Comparison of ENCODE assay signal across 20 cellular contexts in genomic region chr22:31090217-31091085, GRCh38. TPM values are rescaled to one million over a fixed set of nuclear protein-coding genes. Genes with fewer than 3 reads are reported as not detected.
DNase-seq lines count a peak whose midpoint lies in the region; ATAC-seq and TF ChIP-seq lines count a peak whose summit lies in the region.
"Had no signal": no experiment of that assay in that cellular context is flagged by ENCODE, and none has a peak within 500 bp of the region (broad histone marks: within the 10 kb centered on the region; RNA-seq: fewer than 3 reads in every experiment).

No MANE protein-coding gene starts in this region.

- intact Hi-C loops in tibial artery (cut with DNase I; ENCODE audit: low total_unique reads) = loop anchor here (2.0 kb wide), 1 partner anchor 16 kb away; the partner anchor contains the start of gene SELENOM

- H3K27ac Mint-ChIP-seq in chondrocyte (ENCODE audit: unreplicated experiment) = peak overlapping the region; percentile 41
- H3K27ac Mint-ChIP-seq: activated CD4-positive, alpha-beta T cell treated with anti-CD3 and anti-CD28 coated beads, Interleukin-2, amount 10 ng/mL, durations not matched to agents 24 days and 14 days; CD8-positive, alpha-beta T cell; natural killer cell treated with Interleukin-12 subunit alpha and Interleukin-12 subunit beta and Interleukin-15 and Interleukin-18, amount 100 ng/mL, for 72 hours had no signal

- no peak for ATAC-seq in activated T-cell treated with anti-CD3 and anti-CD28 coated beads, Interleukin-2, amount 50 U/mL, for 4 hours
- ATAC-seq in HG02840 (IDR thresholded peaks at IDR 0.05; ENCODE audit: low FRiP score, unreplicated experiment) = no peak
- no peak for ATAC-seq in esophagus mucosa
- ATAC-seq: CD8-positive, alpha-beta T cell; natural killer cell treated with Interleukin-12 subunit alpha and Interleukin-12 subunit beta and Interleukin-15 and Interleukin-18, amount 100 ng/mL, for 72 hours had no signal

- no peak overlapping the region for H3K4me3 Mint-ChIP-seq in chondrocyte (ENCODE audit: unreplicated experiment)
- no peak overlapping the region for H3K4me3 Mint-ChIP-seq in activated T-cell treated with anti-CD3 and anti-CD28 coated beads, Interleukin-2, amount 50 U/mL, for 4 hours
- H3K4me3 Mint-ChIP-seq: activated CD4-positive, alpha-beta T cell treated with anti-CD3 and anti-CD28 coated beads, Interleukin-2, amount 10 ng/mL, durations not matched to agents 24 days and 14 days; CD8-positive, alpha-beta T cell; natural killer cell treated with Interleukin-12 subunit alpha and Interleukin-12 subunit beta and Interleukin-15 and Interleukin-18, amount 100 ng/mL, for 72 hours had no signal

- H3K4me3 ChIP-seq in mucosa of rectum (ENCODE audit: low read length in 2 of 2) (peak overlapping the region in 1 of 2 donors; percentile 38), tibial artery (peak overlapping the region; percentile 9 to 10)

- in situ Hi-C loops in GM13977 (cut with MboI; ENCODE audit: low pct_unique_long_range_greater_than_20kb, low sequenced_read_pairs, unreplicated experiment) = no loop called here

- H3K9me3 ChIP-seq in mucosa of rectum (ENCODE audit: control insufficient read depth in 2 of 2, low read length in 2 of 2) (no peaks in the 10 kb centered on the region), tibial artery (no peaks in the 10 kb centered on the region)

- H3K27me3 ChIP-seq in mucosa of rectum (ENCODE audit: control insufficient read depth in 2 of 2, insufficient read depth in 2 of 2, low read length in 2 of 2) (no peaks in the 10 kb centered on the region), tibial artery (no peaks in the 10 kb centered on the region)

- H3K27me3 Mint-ChIP-seq in chondrocyte (ENCODE audit: low read depth) = no peaks in the 10 kb centered on the region
- no peaks in the 10 kb centered on the region for H3K27me3 Mint-ChIP-seq in activated T-cell treated with anti-CD3 and anti-CD28 coated beads, Interleukin-2, amount 50 U/mL, for 4 hours (ENCODE audit: low read depth)
- H3K27me3 Mint-ChIP-seq: activated CD4-positive, alpha-beta T cell treated with anti-CD3 and anti-CD28 coated beads, Interleukin-2, amount 10 ng/mL, durations not matched to agents 24 days and 14 days; natural killer cell treated with Interleukin-12 subunit alpha and Interleukin-12 subunit beta and Interleukin-15 and Interleukin-18, amount 100 ng/mL, for 72 hours had no signal

- H3K4me1 ChIP-seq in mucosa of rectum (ENCODE audit: control insufficient read depth in 2 of 2, insufficient read depth in 2 of 2, low read length in 2 of 2) = peaks cover 4 to 17% of the 10 kb centered on the region in 2 donors
- peaks cover 0 to 99% (median 95%) of the 10 kb centered on the region in 4 donors for H3K4me1 ChIP-seq in tibial artery

- H3K36me3 ChIP-seq in mucosa of rectum (ENCODE audit: control insufficient read depth in 2 of 2, insufficient read depth in 2 of 2, low read length in 2 of 2) (peaks cover 51 to 64% of the 10 kb centered on the region in 2 donors), tibial artery (peaks cover 87 to 98% (median 93%) of the 10 kb centered on the region in 3 donors)

- peaks cover 11% of the 10 kb centered on the region for H3K36me3 Mint-ChIP-seq in chondrocyte (ENCODE audit: low read depth)
- H3K36me3 Mint-ChIP-seq in activated T-cell treated with anti-CD3 and anti-CD28 coated beads, Interleukin-2, amount 50 U/mL, for 4 hours (ENCODE audit: insufficient read depth) = no peaks in the 10 kb centered on the region
- H3K36me3 Mint-ChIP-seq: CD8-positive, alpha-beta T cell; natural killer cell treated with Interleukin-12 subunit alpha and Interleukin-12 subunit beta and Interleukin-15 and Interleukin-18, amount 100 ng/mL, for 72 hours had no signal

- DNase-seq in GM13977 (ENCODE audit: low spot score) = peak; percentile 18
- DNase-seq in chondrocyte (ENCODE audit: low spot score) = no peak
- peak in 1 of 2 donors; percentile 93 for DNase-seq in tibial artery
- no peak for DNase-seq in stimulated activated CD4-positive, alpha-beta T cell treated with anti-CD3 and anti-CD28 coated beads, Interleukin-4, amount 100 ng/mL, for 24 hours
- no peak for DNase-seq in activated T-cell treated with anti-CD3 and anti-CD28 coated beads, Interleukin-2, amount 50 U/mL, for 4 hours
- DNase-seq: activated CD4-positive, alpha-beta T cell treated with anti-CD3 and anti-CD28 coated beads, Interleukin-2, amount 10 ng/mL, durations not matched to agents 24 days and 14 days; activated effector memory CD4-positive, alpha-beta T cell treated with Interleukin-2 at 50 U/mL for 16 hours; CD8-positive, alpha-beta T cell; islet precursor cell; mesendoderm; NCI-H1930; NCI-H446; NK-92 treated with Interleukin-12 subunit alpha and Interleukin-12 subunit beta, amount 100 ng/mL, for 24 hours; small intestine; SW 1271 had no signal

- TF ChIP-seq CTCF in GM13977 (IDR thresholded peaks at IDR 0.05; ENCODE audit: extremely low read depth, insufficient read depth, missing control alignments) = no peak
- no peak for TF ChIP-seq CTCF in chondrocyte (IDR thresholded peaks at IDR 0.05)
- no peak for TF ChIP-seq CTCF in tibial artery (IDR thresholded peaks at IDR 0.05)

- peaks cover under 1% of the 10 kb centered on the region for H3K4me1 Mint-ChIP-seq in chondrocyte (ENCODE audit: low read depth)
- no peaks in the 10 kb centered on the region for H3K4me1 Mint-ChIP-seq in activated T-cell treated with anti-CD3 and anti-CD28 coated beads, Interleukin-2, amount 50 U/mL, for 4 hours (ENCODE audit: low read depth)

- H3K27ac ChIP-seq in mucosa of rectum (ENCODE audit: low read depth in 2 of 2, low read length in 2 of 2) (peak overlapping the region; percentile 64 to 77), tibial artery (peak overlapping the region; percentile 99 to 100)

- no peak overlapping the region for H3K9ac ChIP-seq in mucosa of rectum (ENCODE audit: low read depth in 1 of 2, low read length in 2 of 2)

- H3K9me3 Mint-ChIP-seq in chondrocyte (ENCODE audit: low read depth) = no peaks in the 10 kb centered on the region
- H3K9me3 Mint-ChIP-seq in activated T-cell treated with anti-CD3 and anti-CD28 coated beads, Interleukin-2, amount 50 U/mL, for 4 hours = no peaks in the 10 kb centered on the region
- H3K9me3 Mint-ChIP-seq: activated CD4-positive, alpha-beta T cell treated with anti-CD3 and anti-CD28 coated beads, Interleukin-2, amount 10 ng/mL, durations not matched to agents 24 days and 14 days; CD8-positive, alpha-beta T cell; natural killer cell treated with Interleukin-12 subunit alpha and Interleukin-12 subunit beta and Interleukin-15 and Interleukin-18, amount 100 ng/mL, for 72 hours had no signal

RNA-seq across cellular contexts. Expression of gene SMTN, which starts 9.3 kb away (rescaled TPM):
- total RNA-seq in chondrocyte (37.9 to 58.1 TPM (median 47.2 TPM) in 3 replicates), esophagus mucosa (21.1 TPM)
- 10 to 100 TPM in 1 of 3 donors, 1 to 10 TPM in 2; 8.9 to 10.4 (median 9.4) TPM for total RNA-seq in activated T-cell treated with anti-CD3 and anti-CD28 coated beads, Interleukin-2, amount 50 U/mL, for 4 hours

RNA-seq across cellular contexts. Expression of gene SELENOM, which starts 16.9 kb away (rescaled TPM):
- 200 to 228 TPM (median 217 TPM) in 3 replicates for total RNA-seq in chondrocyte
- total RNA-seq in activated T-cell treated with anti-CD3 and anti-CD28 coated beads, Interleukin-2, amount 50 U/mL, for 4 hours = 10 to 100 TPM in 2 of 3 donors, 1 to 10 TPM in 1; 8.1 to 19.2 (median 12.1) TPM
- total RNA-seq in esophagus mucosa = 13.7 TPM

RNA-seq across cellular contexts. Expression of gene INPP5J, which starts 32.3 kb away (rescaled TPM):
- total RNA-seq in chondrocyte (3.5 to 5.9 TPM (median 5.2 TPM) in 3 replicates), esophagus mucosa (1.5 TPM)
- under 1 TPM in 2 of 3 donors, not detected in 1; 0.16 to 0.21 TPM for total RNA-seq in activated T-cell treated with anti-CD3 and anti-CD28 coated beads, Interleukin-2, amount 50 U/mL, for 4 hours

RNA-seq across cellular contexts. Expression of gene PLA2G3, which starts 49.9 kb away (rescaled TPM):
- total RNA-seq in chondrocyte = 0.07 to 0.13 TPM in 2 of 3 replicates, not detected in the other
- not detected for total RNA-seq in activated T-cell treated with anti-CD3 and anti-CD28 coated beads, Interleukin-2, amount 50 U/mL, for 4 hours
- total RNA-seq in esophagus mucosa = 19.4 TPM
- total RNA-seq: activated CD4-positive, alpha-beta T cell treated with anti-CD3 and anti-CD28 coated beads, Interleukin-2, amount 10 ng/mL, durations not matched to agents 24 days and 14 days; CD8-positive, alpha-beta T cell; natural killer cell treated with Interleukin-12 subunit alpha and Interleukin-12 subunit beta and Interleukin-15 and Interleukin-18, amount 100 ng/mL, for 72 hours; posterior vena cava had no signal
